25 cellular contexts compared by ENCODE assay signal in the genomic region with DNA sequence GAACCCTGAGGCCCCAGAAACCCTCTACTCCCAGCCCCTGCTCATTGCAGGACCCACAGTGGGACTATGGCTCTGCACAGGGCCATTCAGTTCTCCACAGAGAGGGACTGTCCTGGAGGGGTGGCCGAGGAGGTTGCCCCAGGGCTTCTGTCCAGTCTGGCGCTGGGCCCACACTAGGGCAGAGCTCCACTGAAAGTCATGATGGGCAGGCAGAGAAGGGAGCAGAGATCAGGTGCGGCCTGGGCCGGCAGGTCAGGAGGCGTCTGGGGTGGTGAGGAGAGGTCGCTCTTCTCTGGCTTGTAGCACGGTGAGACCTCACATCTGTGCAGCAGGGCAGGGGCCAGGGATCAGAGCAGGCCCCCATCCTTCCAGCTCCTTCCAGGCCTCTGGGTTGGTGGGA.
"Had no signal": no experiment of that assay in that cellular context is flagged by ENCODE, and none has a peak within 500 bp of the region (broad histone marks: within the 10 kb centered on the region; RNA-seq: fewer than 3 reads in every experiment).

No MANE protein-coding gene starts in this region.

- ATAC-seq: activated T-cell treated with anti-CD3 and anti-CD28 coated beads, Interleukin-2, amount 50 U/mL, for 72 hours; esophagus mucosa; left colon; naive thymus-derived CD8-positive, alpha-beta T cell; right cardiac atrium had no signal

- H3K36me3 ChIP-seq: breast epithelium, neural progenitor cell had no signal

- H3K27me3 ChIP-seq: breast epithelium, neural progenitor cell, tibial nerve had no signal

- H3K27me3 Mint-ChIP-seq: activated CD4-positive, alpha-beta T cell treated with anti-CD3 and anti-CD28 coated beads, Interleukin-2, amount 10 ng/mL, durations not matched to agents 24 days and 14 days; dendritic cell treated with granulocyte-macrophage colony-stimulating factor and Interleukin-4, amounts not matched to agents 40 ng/mL and 50 ng/mL, for 4 days; memory B cell; naive thymus-derived CD8-positive, alpha-beta T cell; T-cell had no signal

- H3K4me1 ChIP-seq: breast epithelium, heart left ventricle, tibial nerve had no signal

- DNase-seq: activated CD4-positive, alpha-beta T cell treated with anti-CD3 and anti-CD28 coated beads, Interleukin-2, amount 10 ng/mL, durations not matched to agents 24 days and 14 days; activated effector memory CD4-positive, alpha-beta T cell treated with Interleukin-2 at 50 U/mL for 16 hours; activated naive CD4-positive, alpha-beta T cell treated with Interleukin-2 at 50 U/mL for 16 hours; activated T-cell treated with anti-CD3 and anti-CD28 coated beads for 4 hours; activated T-cell treated with anti-CD3 and anti-CD28 coated beads, Interleukin-2, amount 50 U/mL, for 72 hours; central memory CD4-positive, alpha-beta T cell; endodermal cell; foreskin fibroblast; hypothalamus; immature natural killer cell; kidney; left colon; midbrain; naive thymus-derived CD8-positive, alpha-beta T cell; right cardiac atrium; stimulated activated CD4-positive, alpha-beta T cell treated with anti-CD3 and anti-CD28 coated beads, Interleukin-2, amount 100 ng/mL, for 48 hours; T-cell had no signal

- H3K4me1 Mint-ChIP-seq: neural progenitor cell had no signal

- H3K4me3 Mint-ChIP-seq: activated CD4-positive, alpha-beta T cell treated with anti-CD3 and anti-CD28 coated beads, Interleukin-2, amount 10 ng/mL, durations not matched to agents 24 days and 14 days; activated T-cell treated with anti-CD3 and anti-CD28 coated beads, Interleukin-2, amount 50 U/mL, for 72 hours; dendritic cell treated with granulocyte-macrophage colony-stimulating factor and Interleukin-4, amounts not matched to agents 40 ng/mL and 50 ng/mL, for 4 days; endodermal cell; immature natural killer cell; memory B cell; naive thymus-derived CD8-positive, alpha-beta T cell; neural progenitor cell; T-cell had no signal

- H3K9me3 ChIP-seq: breast epithelium, heart left ventricle, tibial nerve had no signal

- H3K27ac Mint-ChIP-seq: activated T-cell treated with anti-CD3 and anti-CD28 coated beads, Interleukin-2, amount 50 U/mL, for 72 hours; dendritic cell treated with granulocyte-macrophage colony-stimulating factor and Interleukin-4, amounts not matched to agents 40 ng/mL and 50 ng/mL, for 4 days; neural progenitor cell; T-cell had no signal

- H3K27ac ChIP-seq: breast epithelium, heart left ventricle, neural progenitor cell, tibial nerve, VCaP had no signal

- H3K4me3 ChIP-seq: breast epithelium, heart left ventricle, neural progenitor cell, tibial nerve had no signal

- H3K9me3 Mint-ChIP-seq: activated CD4-positive, alpha-beta T cell treated with anti-CD3 and anti-CD28 coated beads, Interleukin-2, amount 10 ng/mL, durations not matched to agents 24 days and 14 days; activated T-cell treated with anti-CD3 and anti-CD28 coated beads, Interleukin-2, amount 50 U/mL, for 72 hours; dendritic cell treated with granulocyte-macrophage colony-stimulating factor and Interleukin-4, amounts not matched to agents 40 ng/mL and 50 ng/mL, for 4 days; endodermal cell; immature natural killer cell; memory B cell; naive thymus-derived CD8-positive, alpha-beta T cell; neural progenitor cell; T-cell had no signal

- H3K36me3 Mint-ChIP-seq: neural progenitor cell had no signal
